ENCODE assay signal across 1 cellular context in genomic region chr20:32652739-32653526, GRCh38.
TF ChIP-seq lines count a peak whose summit lies in the region.

No MANE protein-coding gene starts in this region.

TF ChIP-seq in HepG2, 621 proteins besides CTCF, POLR2A, EP300 and RAD21 (continued from another document and continues in another):
- TF ChIP-seq ZNF574 (CRISPR knock-in tag; IDR thresholded peaks at IDR 0.05) (peak; percentile 96), ZNF609 (CRISPR knock-in tag; IDR thresholded peaks at IDR 0.05; ENCODE audit: borderline replicate concordance) (peak; percentile 54), RELA (CRISPR knock-in tag; IDR thresholded peaks at IDR 0.05) (peak; percentile 21; the same call in 1 of the 2 replicates), MBNL3 (CRISPR knock-in tag; conservative IDR thresholded peaks at IDR 0.05) (no peak), ZNF572 (CRISPR knock-in tag; IDR thresholded peaks at IDR 0.05) (0 out of 2 replicates have a peak, but pooled peaks have one; percentile 68), ZFP36L1 (CRISPR knock-in tag; IDR thresholded peaks at IDR 0.05) (peak; percentile 71), KDM5B (CRISPR knock-in tag; IDR thresholded peaks at IDR 0.05; ENCODE audit: borderline replicate concordance) (peak; percentile 97; the same call in 1 of the 2 replicates), SMAD1 (CRISPR knock-in tag; IDR thresholded peaks at IDR 0.05; ENCODE audit: borderline replicate concordance, low read depth) (peak; percentile 99), ZNF577 (CRISPR knock-in tag; IDR thresholded peaks at IDR 0.05; ENCODE audit: borderline replicate concordance, low read depth) (no peak), ZNF781 (CRISPR knock-in tag; IDR thresholded peaks at IDR 0.05; ENCODE audit: borderline replicate concordance, not compliant biosample characterization) (no peak), BRCA1 (CRISPR knock-in tag; IDR thresholded peaks at IDR 0.05) (peak; percentile 95), ZNF597 (CRISPR knock-in tag; IDR thresholded peaks at IDR 0.05) (peak; percentile 70; the same call in 1 of the 2 replicates), NRL (CRISPR knock-in tag; IDR thresholded peaks at IDR 0.05; ENCODE audit: borderline replicate concordance) (peak; percentile 90; the same call in 1 of the 2 replicates), ARNTL (CRISPR knock-in tag; IDR thresholded peaks at IDR 0.05) (0 out of 2 replicates have a peak, but pooled peaks have one; percentile 77), ZNF331 (CRISPR knock-in tag; IDR thresholded peaks at IDR 0.05) (peak; percentile 94), RXRB (CRISPR knock-in tag; IDR thresholded peaks at IDR 0.05; ENCODE audit: borderline replicate concordance) (peak; percentile 96), ZFP37 (CRISPR knock-in tag; IDR thresholded peaks at IDR 0.05; ENCODE audit: borderline replicate concordance) (peak; percentile 85; the same call in 1 of the 2 replicates), ZNF451 (CRISPR knock-in tag; IDR thresholded peaks at IDR 0.05) (peak; percentile 94; the same call in 1 of the 2 replicates), NFATC3 (CRISPR knock-in tag; IDR thresholded peaks at IDR 0.05) (0 out of 2 replicates have a peak, but pooled peaks have one; percentile 84), SMC3 (IDR thresholded peaks at IDR 0.05; ENCODE audit: low read length) (peak; percentile 100), ZBTB10 (CRISPR knock-in tag; IDR thresholded peaks at IDR 0.05; ENCODE audit: borderline replicate concordance) (peak; percentile 48; the same call in 1 of the 2 replicates), U2AF1 (optimal IDR thresholded peaks at IDR 0.05; ENCODE audit: low read depth, low read length) (no peak), TSC22D2 (CRISPR knock-in tag; IDR thresholded peaks at IDR 0.05; ENCODE audit: borderline replicate concordance) (peak; percentile 95; the same call in 1 of the 2 replicates), TAF1 (CRISPR knock-in tag; IDR thresholded peaks at IDR 0.05) (no peak), ZBTB7A (CRISPR knock-in tag; IDR thresholded peaks at IDR 0.05) (peak; percentile 91; the same call in 1 of the 2 replicates), KAT8 (CRISPR knock-in tag; IDR thresholded peaks at IDR 0.05) (peak; percentile 90), ZNF616 (CRISPR knock-in tag; IDR thresholded peaks at IDR 0.05; ENCODE audit: low read depth) (peak; percentile 72; the same call in 1 of the 2 replicates), SMAD9 (CRISPR knock-in tag; IDR thresholded peaks at IDR 0.05) (no peak), ZNF138 (CRISPR knock-in tag; IDR thresholded peaks at IDR 0.05; ENCODE audit: low read depth) (0 out of 2 replicates have a peak, but pooled peaks have one; percentile 75), ZNF205 (CRISPR knock-in tag; IDR thresholded peaks at IDR 0.05) (peak; percentile 94), ZNF160 (CRISPR knock-in tag; IDR thresholded peaks at IDR 0.05) (no peak; the same call in 1 of the 2 replicates), HOMEZ (CRISPR knock-in tag; IDR thresholded peaks at IDR 0.05; ENCODE audit: low read depth) (peak; percentile 90; the same call in 1 of the 2 replicates), ZC3H4 (CRISPR knock-in tag; IDR thresholded peaks at IDR 0.05; ENCODE audit: borderline replicate concordance) (no peak), ZNF121 (CRISPR knock-in tag; IDR thresholded peaks at IDR 0.05) (peak; percentile 40; the same call in 1 of the 2 replicates), ZHX2 (IDR thresholded peaks at IDR 0.05; ENCODE audit: low read depth) (0 out of 2 replicates have a peak, but pooled peaks have one; percentile 39), ZHX2 (CRISPR knock-in tag; IDR thresholded peaks at IDR 0.05; ENCODE audit: borderline replicate concordance) (no peak), ZNF232 (CRISPR knock-in tag; IDR thresholded peaks at IDR 0.05; ENCODE audit: borderline replicate concordance) (peak; percentile 86; the same call in 1 of the 2 replicates), ZNF564 (CRISPR knock-in tag; IDR thresholded peaks at IDR 0.05) (peak; percentile 87), HNF4A (CRISPR knock-in tag; IDR thresholded peaks at IDR 0.05) (peak; percentile 83)
